ENCODE assay signal across 1 cellular context in genomic region chr1:101995984-101996731, GRCh38.
TF ChIP-seq lines count a peak whose summit lies in the region.

No MANE protein-coding gene starts in this region.

TF ChIP-seq in GM23338, 12 proteins besides CTCF, POLR2A, EP300 and RAD21 (continued from another document):
- TF ChIP-seq REST (IDR thresholded peaks at IDR 0.05; ENCODE audit: unreplicated experiment) = no peak
- TF ChIP-seq EZH2 (IDR thresholded peaks at IDR 0.05; ENCODE audit: low read depth, unreplicated experiment) = no peak
- TF ChIP-seq JUNB (IDR thresholded peaks at IDR 0.05; ENCODE audit: unreplicated experiment) = no peak
- no peak for TF ChIP-seq ETS1 (IDR thresholded peaks at IDR 0.05)
